8 cellular contexts compared by ENCODE assay signal in the genomic region with DNA sequence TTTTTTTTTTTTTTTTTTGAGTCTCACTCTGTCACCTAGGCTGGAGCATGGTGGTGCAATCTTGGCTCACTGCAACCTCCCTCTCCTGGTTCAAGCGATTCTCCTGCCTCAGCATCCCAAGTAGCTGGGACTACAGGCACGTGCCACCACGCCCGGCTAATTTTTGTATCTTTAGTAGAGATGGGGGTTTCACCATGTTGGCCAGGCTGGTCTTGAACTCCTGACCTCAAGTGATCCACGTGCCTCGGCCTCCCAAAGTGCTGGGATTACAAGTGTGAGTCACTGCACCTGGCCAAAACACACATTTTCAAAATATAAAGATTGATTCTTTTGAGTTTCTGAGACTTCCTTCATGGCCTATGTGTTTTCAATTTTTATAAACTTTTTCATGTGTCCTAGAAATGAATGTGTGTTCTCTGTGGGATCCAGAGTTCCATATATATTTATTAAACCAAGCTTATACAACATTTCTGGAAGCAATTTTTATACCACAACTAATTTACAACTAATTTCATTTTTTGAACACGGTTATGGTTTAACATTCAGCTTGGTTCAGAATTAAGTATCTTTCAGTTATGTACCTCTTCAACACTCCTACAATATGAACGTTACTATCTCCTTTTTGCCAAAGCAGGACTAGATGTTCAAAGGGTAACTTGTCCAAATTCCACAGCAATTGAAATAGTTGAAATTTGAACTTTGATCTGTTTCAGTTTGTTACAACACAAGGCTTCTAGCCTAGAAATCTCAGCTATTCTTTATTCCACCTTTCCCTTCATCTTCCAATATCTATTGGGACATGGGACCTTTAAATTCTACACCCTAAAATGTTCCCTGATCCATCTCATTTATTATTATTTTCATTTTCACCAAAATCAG. TPM values are rescaled to one million over a fixed set of nuclear protein-coding genes. Genes with fewer than 3 reads are reported as not detected.
DNase-seq lines count a peak whose midpoint lies in the region; ATAC-seq and TF ChIP-seq lines count a peak whose summit lies in the region.

No MANE protein-coding gene starts in this region.

- no peaks in the 10 kb centered on the region for H3K27me3 ChIP-seq in spleen (replicated peaks in 1 of 7)

- peak overlapping the region in 7 of 8 donors; percentile 82 to 93 (median 93) for H3K27ac ChIP-seq in spleen

- no peaks in the 10 kb centered on the region for H3K36me3 ChIP-seq in spleen

- no peaks in the 10 kb centered on the region for H3K36me3 Mint-ChIP-seq in activated CD4-positive, alpha-beta memory T cell treated with anti-CD3 and anti-CD28 coated beads, Interleukin-2, amount 10 ng/mL, durations not matched to agents 7 days and 5 days (ENCODE audit: low read depth)
- H3K36me3 Mint-ChIP-seq in activated CD4-positive, alpha-beta memory T cell treated with anti-CD3 and anti-CD28 coated beads for 36 hours = peaks cover 5% of the 10 kb centered on the region
- H3K36me3 Mint-ChIP-seq in T-helper 17 cell (ENCODE audit: low read depth) = peaks cover 6% of the 10 kb centered on the region
- H3K36me3 Mint-ChIP-seq in glutamatergic neuron (ENCODE audit: unreplicated experiment) = no peaks in the 10 kb centered on the region

- H3K4me3 ChIP-seq in spleen = peak overlapping the region in 2 of 8 donors; percentile 85 to 91

- H3K9me3 ChIP-seq in T-helper 17 cell (ENCODE audit: control insufficient read depth, low read length, poor library complexity, severe bottlenecking) (no peaks in the 10 kb centered on the region), spleen (no peaks in the 10 kb centered on the region)

- ATAC-seq in T-helper 17 cell = no peak
- no peak for ATAC-seq in GM18502 (IDR thresholded peaks at IDR 0.05; ENCODE audit: poor library complexity, unreplicated experiment)
- ATAC-seq in GM19023 (IDR thresholded peaks at IDR 0.05; ENCODE audit: unreplicated experiment) = no peak

- peak overlapping the region; percentile 26 for H3K4me3 Mint-ChIP-seq in activated CD4-positive, alpha-beta memory T cell treated with anti-CD3 and anti-CD28 coated beads, Interleukin-2, amount 10 ng/mL, durations not matched to agents 7 days and 5 days
- no peak overlapping the region for H3K4me3 Mint-ChIP-seq in activated CD4-positive, alpha-beta memory T cell treated with anti-CD3 and anti-CD28 coated beads for 36 hours
- H3K4me3 Mint-ChIP-seq in T-helper 17 cell (peak overlapping the region; percentile 31), glutamatergic neuron (ENCODE audit: unreplicated experiment) (peak overlapping the region; percentile 96)

- peaks cover 24 to 80% (median 53%) of the 10 kb centered on the region in 6 donors for H3K4me1 ChIP-seq in spleen

- no peak for TF ChIP-seq CTCF in glutamatergic neuron (IDR thresholded peaks at IDR 0.05; ENCODE audit: partially characterized antibody, unreplicated experiment)
- no peak for TF ChIP-seq CTCF in spleen (IDR thresholded peaks at IDR 0.05 in 8 of 11, conservative IDR thresholded peaks at IDR 0.05 in 3 of 11)

- H3K27me3 Mint-ChIP-seq in activated CD4-positive, alpha-beta memory T cell treated with anti-CD3 and anti-CD28 coated beads, Interleukin-2, amount 10 ng/mL, durations not matched to agents 7 days and 5 days = no peaks in the 10 kb centered on the region
- no peaks in the 10 kb centered on the region for H3K27me3 Mint-ChIP-seq in activated CD4-positive, alpha-beta memory T cell treated with anti-CD3 and anti-CD28 coated beads for 36 hours
- H3K27me3 Mint-ChIP-seq in T-helper 17 cell = no peaks in the 10 kb centered on the region
- no peaks in the 10 kb centered on the region for H3K27me3 Mint-ChIP-seq in glutamatergic neuron (ENCODE audit: unreplicated experiment)

- intact Hi-C loops in activated CD4-positive, alpha-beta memory T cell treated with anti-CD3 and anti-CD28 coated beads for 36 hours (cut with micrococcal nuclease) = loop anchor here (10.0 kb wide), 1 partner anchor 787 kb away; no protein-coding TSS in a partner anchor
- intact Hi-C loops in spleen (cut with DNase I; ENCODE audit: low total_unique reads) = no loop called here

- H3K27ac Mint-ChIP-seq in activated CD4-positive, alpha-beta memory T cell treated with anti-CD3 and anti-CD28 coated beads, Interleukin-2, amount 10 ng/mL, durations not matched to agents 7 days and 5 days = no peak overlapping the region
- H3K27ac Mint-ChIP-seq in activated CD4-positive, alpha-beta memory T cell treated with anti-CD3 and anti-CD28 coated beads for 36 hours = no peak overlapping the region
- H3K27ac Mint-ChIP-seq in T-helper 17 cell (peak overlapping the region; percentile 96), glutamatergic neuron (ENCODE audit: unreplicated experiment) (no peak overlapping the region)

- 89 to 98% (median 93%) methylated on average over 8 of the region's 8 CpGs for WGBS in spleen, 5 donors

- CTCF ChIA-PET in activated CD4-positive, alpha-beta memory T cell treated with anti-CD3 and anti-CD28 coated beads, Interleukin-2, amount 10 ng/mL, durations not matched to agents 7 days and 5 days (lab: Charles Lee) = no interaction called here
- CTCF ChIA-PET in activated CD4-positive, alpha-beta memory T cell treated with anti-CD3 and anti-CD28 coated beads for 36 hours (lab: Charles Lee) = interaction anchor here (2.3 kb wide), 1 partner anchor 16 kb away, joined by 10 read pairs; no protein-coding TSS in a partner anchor

- DNase-seq in activated CD4-positive, alpha-beta memory T cell treated with anti-CD3 and anti-CD28 coated beads, Interleukin-2, amount 10 ng/mL, durations not matched to agents 7 days and 5 days = no peak
- no peak for DNase-seq in activated CD4-positive, alpha-beta memory T cell treated with anti-CD3 and anti-CD28 coated beads for 36 hours
- no peak for DNase-seq in T-helper 17 cell
- no peak for DNase-seq in glutamatergic neuron
- no peak for DNase-seq in spleen
- no peak for DNase-seq in RKO (ENCODE audit: low spot score)

- no peaks in the 10 kb centered on the region for H3K9me3 Mint-ChIP-seq in activated CD4-positive, alpha-beta memory T cell treated with anti-CD3 and anti-CD28 coated beads, Interleukin-2, amount 10 ng/mL, durations not matched to agents 7 days and 5 days
- H3K9me3 Mint-ChIP-seq in activated CD4-positive, alpha-beta memory T cell treated with anti-CD3 and anti-CD28 coated beads for 36 hours = no peaks in the 10 kb centered on the region
- peaks cover 7% of the 10 kb centered on the region for H3K9me3 Mint-ChIP-seq in glutamatergic neuron (ENCODE audit: unreplicated experiment)

- TF ChIP-seq POLR2A in spleen (IDR thresholded peaks at IDR 0.05) = no peak

- peaks cover 30% of the 10 kb centered on the region for H3K4me1 Mint-ChIP-seq in activated CD4-positive, alpha-beta memory T cell treated with anti-CD3 and anti-CD28 coated beads, Interleukin-2, amount 10 ng/mL, durations not matched to agents 7 days and 5 days
- peaks cover 34% of the 10 kb centered on the region for H3K4me1 Mint-ChIP-seq in activated CD4-positive, alpha-beta memory T cell treated with anti-CD3 and anti-CD28 coated beads for 36 hours (ENCODE audit: low read depth)
- H3K4me1 Mint-ChIP-seq in T-helper 17 cell (peaks cover 39% of the 10 kb centered on the region), glutamatergic neuron (ENCODE audit: low read depth, unreplicated experiment) (peaks cover 6% of the 10 kb centered on the region)

- POLR2A ChIA-PET in activated CD4-positive, alpha-beta memory T cell treated with anti-CD3 and anti-CD28 coated beads, Interleukin-2, amount 10 ng/mL, durations not matched to agents 7 days and 5 days (lab: Charles Lee) = interaction anchor here (0.9 to 3.1 kb wide), 2 partner anchors 9 to 241 kb away, joined by 3 to 9 read pairs; a partner anchor contains a TSS
- POLR2A ChIA-PET in activated CD4-positive, alpha-beta memory T cell treated with anti-CD3 and anti-CD28 coated beads for 36 hours (lab: Charles Lee) = interaction anchor here (0.6 kb wide), 1 partner anchor 1276 kb away, joined by 3 read pairs; a partner anchor contains a TSS

RNA-seq across cellular contexts. Expression of a gene that starts 1.5 kb away (rescaled TPM):
- 10 to 100 TPM in 1 of 2 experiments, 1 to 10 TPM in 1; 9.0 to 13.0 TPM for total RNA-seq in activated CD4-positive, alpha-beta memory T cell treated with anti-CD3 and anti-CD28 coated beads, Interleukin-2, amount 10 ng/mL, durations not matched to agents 7 days and 5 days
- total RNA-seq in activated CD4-positive, alpha-beta memory T cell treated with anti-CD3 and anti-CD28 coated beads for 36 hours = 10 to 100 TPM; 11.2 to 13.8 TPM
- total RNA-seq in T-helper 17 cell = 10 to 100 TPM; 24.2 to 28.4 TPM
- 9.4 TPM for total RNA-seq in glutamatergic neuron (ENCODE audit: unreplicated experiment)
- total RNA-seq in spleen = 10 to 100 TPM; 21.0 to 40.0 (median 25.6) TPM
- polyA plus RNA-seq in spleen = 10 to 100 TPM in 2 of 3 donors, 1 to 10 TPM in 1; 6.8 to 17.9 (median 13.0) TPM

RNA-seq across cellular contexts. Expression of a gene that starts 2.0 kb away (rescaled TPM):
- total RNA-seq in activated CD4-positive, alpha-beta memory T cell treated with anti-CD3 and anti-CD28 coated beads, Interleukin-2, amount 10 ng/mL, durations not matched to agents 7 days and 5 days = 10 to 100 TPM; 31.8 to 36.6 TPM
- total RNA-seq in activated CD4-positive, alpha-beta memory T cell treated with anti-CD3 and anti-CD28 coated beads for 36 hours = 10 to 100 TPM; 50.4 to 58.3 TPM
- total RNA-seq in T-helper 17 cell (10 to 100 TPM; 30.7 to 40.5 TPM), glutamatergic neuron (ENCODE audit: unreplicated experiment) (43.0 TPM), spleen (10 to 100 TPM; 37.3 to 71.5 (median 52.8) TPM)
- 10 to 100 TPM; 19.2 to 33.3 (median 30.8) TPM for polyA plus RNA-seq in spleen
